In genomic region chr6:30490031-30490876, GRCh38 we compare ENCODE assay signal across 8 cellular contexts. TPM values are rescaled to one million over a fixed set of nuclear protein-coding genes. Genes with fewer than 3 reads are reported as not detected.
DNase-seq lines count a peak whose midpoint lies in the region; FAIRE-seq and TF ChIP-seq lines count a peak whose summit lies in the region.

No MANE protein-coding gene starts in this region.

- H4K20me1 ChIP-seq in astrocyte (ENCODE audit: insufficient read depth, low read length), result peaks cover 32% of the 10 kb centered on the region
- peaks cover 10% of the 10 kb centered on the region for H4K20me1 ChIP-seq in hepatocyte (ENCODE audit: insufficient read depth, poor library complexity, severe bottlenecking)

- no peak for TF ChIP-seq CTCF in astrocyte (IDR thresholded peaks at IDR 0.05; ENCODE audit: insufficient read depth, low read depth, low read length)
- TF ChIP-seq CTCF in hepatocyte (IDR thresholded peaks at IDR 0.05; ENCODE audit: poor library complexity), result no peak

- H3K27me3 Mint-ChIP-seq in astrocyte (ENCODE audit: low read depth, unreplicated experiment), result peaks cover 2% of the 10 kb centered on the region

- 27% methylated on average over 33 of the region's 37 CpGs for WGBS in hepatocyte (ENCODE audit: low lambda C conversion rate, missing lambda C conversion rate)

- H3K4me2 ChIP-seq in astrocyte (ENCODE audit: low read length), result peak overlapping the region; percentile 90
- peak overlapping the region; percentile 86 for H3K4me2 ChIP-seq in hepatocyte
- H3K4me2 ChIP-seq in skeletal muscle satellite cell (ENCODE audit: low read length), result peak overlapping the region; percentile 79

- H3K4me3 Mint-ChIP-seq in astrocyte (ENCODE audit: unreplicated experiment), result peak overlapping the region; percentile 92

- H3K27me3 ChIP-seq in astrocyte (ENCODE audit: insufficient read depth, low read length) (peaks cover 8% of the 10 kb centered on the region), hepatocyte (no peaks in the 10 kb centered on the region), skeletal muscle satellite cell (ENCODE audit: control insufficient read depth, insufficient read depth, low read length) (no peaks in the 10 kb centered on the region)

- H3K79me2 ChIP-seq in astrocyte (ENCODE audit: insufficient read depth, low read length) (peaks cover 18% of the 10 kb centered on the region), hepatocyte (peaks cover 12% of the 10 kb centered on the region)

- peaks cover 10% of the 10 kb centered on the region for H3K4me1 Mint-ChIP-seq in astrocyte (ENCODE audit: low read depth, unreplicated experiment)

- H3K27ac Mint-ChIP-seq in astrocyte (ENCODE audit: unreplicated experiment), result peak overlapping the region; percentile 85

- H3K36me3 Mint-ChIP-seq in astrocyte (ENCODE audit: low read depth, unreplicated experiment), result peaks cover 14% of the 10 kb centered on the region

- H3K27ac ChIP-seq in astrocyte (ENCODE audit: low read depth, low read length), result peak overlapping the region; percentile 81
- peak overlapping the region; percentile 94 for H3K27ac ChIP-seq in hepatocyte

- FAIRE-seq in HTR-8/SVneo (lab: Jason Lieb, UNC) (no peak), astrocyte (lab: Jason Lieb, UNC) (no peak)

- peak; percentile 76 for DNase-seq in HTR-8/SVneo (ENCODE audit: insufficient read length, low spot score)
- DNase-seq in T-helper 22 cell (ENCODE audit: low read depth), result peak; percentile 66
- peak; percentile 16 for DNase-seq in astrocyte (ENCODE audit: low read depth)
- DNase-seq in hepatocyte (ENCODE audit: low spot score), result peak; percentile 86
- DNase-seq in NCI-H2107 treated with DMSO at 0.1 percent for 48 hours (lab: John Stamatoyannopoulos, UW; ENCODE audit: unreplicated experiment), result no peak
- no peak for DNase-seq in NCI-H2029 (lab: John Stamatoyannopoulos, UW)

- peak overlapping the region; percentile 93 for H3K9ac ChIP-seq in astrocyte (ENCODE audit: low read length)
- H3K9ac ChIP-seq in skeletal muscle satellite cell (ENCODE audit: low read depth, low read length), result peak overlapping the region; percentile 95

- TF ChIP-seq POLR2A in GM18526 (IDR thresholded peaks at IDR 0.05; ENCODE audit: extremely low read depth, insufficient read length), result peak; percentile 51

- peak overlapping the region; percentile 92 for H3K4me3 ChIP-seq in astrocyte (ENCODE audit: insufficient read depth, low read depth, low read length)
- H3K4me3 ChIP-seq in hepatocyte, result peak overlapping the region; percentile 66
- peak overlapping the region; percentile 94 for H3K4me3 ChIP-seq in skeletal muscle satellite cell (ENCODE audit: low read length)

- H3K36me3 ChIP-seq in astrocyte (ENCODE audit: insufficient read depth, low read length) (peaks cover 16% of the 10 kb centered on the region), hepatocyte (replicated peaks; ENCODE audit: insufficient read depth, low read depth) (no peaks in the 10 kb centered on the region), skeletal muscle satellite cell (ENCODE audit: insufficient read depth, low read length) (peaks cover 29% of the 10 kb centered on the region)

- H3K4me1 ChIP-seq in astrocyte (ENCODE audit: insufficient read depth, low read length), result peaks cover 5% of the 10 kb centered on the region
- peaks cover 7% of the 10 kb centered on the region for H3K4me1 ChIP-seq in hepatocyte (ENCODE audit: insufficient read depth)
- H3K4me1 ChIP-seq in skeletal muscle satellite cell (ENCODE audit: control insufficient read depth, insufficient read depth, low read length), result peaks cover 16% of the 10 kb centered on the region

- H3K9me3 ChIP-seq in astrocyte (ENCODE audit: insufficient read depth, low read depth, low read length), result no peaks in the 10 kb centered on the region
- H3K9me3 ChIP-seq in hepatocyte (ENCODE audit: low read depth), result no peaks in the 10 kb centered on the region
- no peaks in the 10 kb centered on the region for H3K9me3 ChIP-seq in skeletal muscle satellite cell (replicated peaks; ENCODE audit: low read length)

- H2AFZ ChIP-seq in astrocyte (ENCODE audit: low read depth, low read length) (peak overlapping the region; percentile 90), hepatocyte (peak overlapping the region; percentile 43)

- no peaks in the 10 kb centered on the region for H3K9me2 ChIP-seq in hepatocyte (replicated peaks; ENCODE audit: insufficient read depth)

- H3K9me3 Mint-ChIP-seq in astrocyte (ENCODE audit: unreplicated experiment), result no peaks in the 10 kb centered on the region

RNA-seq across cellular contexts. Expression of gene HLA-E, which starts 0.9 kb away (rescaled TPM):
- total RNA-seq in astrocyte (94.9 and 105 TPM in 2 replicates), hepatocyte (155 and 158 TPM in 2 replicates)
- 141 and 163 TPM in 2 replicates for polyA plus RNA-seq in hepatocyte
- total RNA-seq in skeletal muscle satellite cell (2012; rRNA removed), result 110 and 115 TPM in 2 replicates

Comparison
In these comparisons a context has a peak if more than half of its experiments do, and no peak if none do; other contexts are left out.
1. DNase-seq: peak in HTR-8/SVneo (single experiment), T-helper 22 cell (single experiment), astrocyte (single experiment) and hepatocyte (single experiment); none in NCI-H2107 treated with DMSO at 0.1 percent for 48 hours (single experiment) and NCI-H2029 (single experiment).
2. Peak in every context shown above with its lines, with median percentiles within 50 percentile points of each other: H3K4me2 ChIP-seq and H3K4me3 ChIP-seq.